8 cellular contexts compared by ENCODE assay signal in the genomic region with DNA sequence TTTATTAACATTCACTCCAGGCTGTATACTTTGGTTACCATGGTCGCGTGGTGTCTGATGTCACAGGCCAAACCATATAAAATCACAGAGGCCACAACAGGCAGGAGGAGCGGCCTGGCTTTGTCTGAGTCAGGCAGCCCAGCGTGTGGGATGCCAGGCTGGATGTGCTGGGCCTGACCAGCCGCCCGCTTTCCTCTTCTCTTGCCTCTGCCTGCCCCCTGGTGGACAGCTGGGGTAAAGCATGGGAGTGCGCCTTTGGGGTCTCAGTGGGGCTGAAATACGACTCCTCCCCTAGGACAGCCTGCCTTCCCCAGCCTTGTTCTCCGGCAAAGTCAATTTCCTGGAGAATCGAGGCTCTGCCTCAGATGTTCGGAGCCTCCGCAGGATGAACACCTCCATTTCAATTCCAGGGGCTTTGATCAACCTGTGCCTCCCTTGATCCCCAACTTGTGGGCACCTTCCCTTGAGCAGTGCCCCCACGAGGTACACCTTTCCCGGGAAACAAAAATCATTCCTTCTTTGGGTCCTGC.
DNase-seq lines count a peak whose midpoint lies in the region; ATAC-seq and TF ChIP-seq lines count a peak whose summit lies in the region.

No MANE protein-coding gene starts in this region.

- H3K9me3 ChIP-seq in Peyer's patch (no peaks in the 10 kb centered on the region), adipocyte (ENCODE audit: control insufficient read depth, low read length) (no peaks in the 10 kb centered on the region)

- H3K27me3 ChIP-seq in Peyer's patch: no peaks in the 10 kb centered on the region
- no peaks in the 10 kb centered on the region for H3K27me3 ChIP-seq in adipocyte (replicated peaks; ENCODE audit: control insufficient read depth, insufficient read depth, low read length)

- TF ChIP-seq CTCF in GM12873 (IDR thresholded peaks at IDR 0.05; ENCODE audit: insufficient read depth, low read depth, low read length, missing control alignments): peak; percentile 98
- TF ChIP-seq CTCF in Peyer's patch (IDR thresholded peaks at IDR 0.05): peak; percentile 91 to 99 (median 97)

- peak in 1 of 2 donors; percentile 60 for TF ChIP-seq POLR2A in Peyer's patch (IDR thresholded peaks at IDR 0.05)

- H3K4me3 ChIP-seq in Peyer's patch (no peak overlapping the region), adipocyte (ENCODE audit: low read length) (peak overlapping the region; percentile 20), skeletal muscle cell (ENCODE audit: low read depth, low read length) (no peak overlapping the region)

- DNase-seq in Peyer's patch (peak; percentile 89 to 95 (median 92)), adipocyte (ENCODE audit: low read depth) (peak; percentile 98), hepatic stellate cell (ENCODE audit: low spot score) (peak; percentile 81), skeletal muscle cell (ENCODE audit: low read depth) (peak; percentile 88), OCI-M1 (lab: John Stamatoyannopoulos, UW) (no peak), NCI-H146 (lab: John Stamatoyannopoulos, UW) (no peak)

- H3K9ac ChIP-seq in adipocyte (ENCODE audit: low read length): peak overlapping the region; percentile 55

- peak overlapping the region in 2 of 4 donors; percentile 62 to 79 for H3K27ac ChIP-seq in Peyer's patch

- H3K4me1 ChIP-seq in Peyer's patch (peaks cover 0 to 6% (median 4%) of the 10 kb centered on the region in 4 donors), adipocyte (ENCODE audit: control insufficient read depth, insufficient read depth, low read length) (peaks cover 48% of the 10 kb centered on the region)

- H3K36me3 ChIP-seq in Peyer's patch (no peaks in the 10 kb centered on the region), adipocyte (ENCODE audit: control insufficient read depth, insufficient read depth, low read length, severe bottlenecking) (no peaks in the 10 kb centered on the region)

- ATAC-seq in HG02759 (IDR thresholded peaks at IDR 0.05; ENCODE audit: unreplicated experiment): peak; percentile 92

Comparison
In these comparisons a context has a peak if more than half of its experiments do, and no peak if none do; other contexts are left out.
1. DNase-seq: peak in Peyer's patch (3 of 3), adipocyte (single experiment), hepatic stellate cell (single experiment) and skeletal muscle cell (single experiment); none in OCI-M1 (single experiment) and NCI-H146 (single experiment).